29 cellular contexts compared by ENCODE assay signal in genomic region chr9:7346144-7346543, GRCh38.
"Had no signal": no experiment of that assay in that cellular context is flagged by ENCODE, and none has a peak within 500 bp of the region (broad histone marks: within the 10 kb centered on the region; RNA-seq: fewer than 3 reads in every experiment).

No MANE protein-coding gene starts in this region.

- H3K9me3 ChIP-seq: ascending aorta, gastrocnemius medialis had no signal

- H3K27me3 ChIP-seq: ascending aorta, breast epithelium, cardiac muscle cell, dorsolateral prefrontal cortex, foreskin keratinocyte, gastrocnemius medialis, heart left ventricle had no signal

- DNase-seq: activated CD4-positive, alpha-beta memory T cell treated with anti-CD3 and anti-CD28 coated beads, Interleukin-2, amount 10 ng/mL, durations not matched to agents 7 days and 5 days; activated CD4-positive, alpha-beta T cell treated with anti-CD3 and anti-CD28 coated beads for 36 hours; activated CD4-positive, alpha-beta T cell treated with anti-CD3 and anti-CD28 coated beads, Interleukin-2, amount 10 ng/mL, durations not matched to agents 7 days and 5 days; activated CD4-positive, alpha-beta T cell treated with anti-CD3 and anti-CD28 coated beads, Interleukin-2, amount 50 U/mL, for 4 hours; activated CD4-positive, CD25-positive, alpha-beta regulatory T cell; activated CD4-positive, CD25-positive, alpha-beta regulatory T cell treated with anti-CD3 and anti-CD28 coated beads, Interleukin-2, amount 50 U/mL, for 72 hours; activated CD8-positive, alpha-beta memory T cell treated with anti-CD3 and anti-CD28 coated beads, Interleukin-2, amount 50 U/mL, for 48 hours; activated gamma-delta T cell; activated naive CD4-positive, alpha-beta T cell; activated naive CD4-positive, alpha-beta T cell treated with anti-CD3 and anti-CD28 coated beads, Interleukin-2, amount 10 ng/mL, durations not matched to agents 7 days and 5 days; activated naive CD8-positive, alpha-beta T cell treated with anti-CD3 and anti-CD28 coated beads, Interleukin-2, amount 10 ng/mL, durations not matched to agents 7 days and 5 days; activated T-cell treated with anti-CD3 and anti-CD28 coated beads for 4 hours; activated T-cell treated with anti-CD3 and anti-CD28 coated beads, Interleukin-2, amount 50 U/mL, for 24 hours; activated T-cell treated with anti-CD3 and anti-CD28 coated beads, Interleukin-2, amount 50 U/mL, for 72 hours; central memory CD4-positive, alpha-beta T cell; dorsolateral prefrontal cortex; effector memory CD4-positive, alpha-beta T cell; endodermal cell; foreskin keratinocyte; gastrocnemius medialis; glutamatergic neuron; heart left ventricle; T-helper 2 cell had no signal

- H3K36me3 ChIP-seq: ascending aorta, breast epithelium, cardiac muscle cell, gastrocnemius medialis, heart left ventricle had no signal

- H3K4me1 ChIP-seq: ascending aorta, breast epithelium, foreskin keratinocyte, gastrocnemius medialis had no signal

- H3K4me3 ChIP-seq: ascending aorta, breast epithelium, cardiac muscle cell, coronary artery, dorsolateral prefrontal cortex, gastrocnemius medialis, heart left ventricle had no signal

- H3K27ac ChIP-seq: ascending aorta, breast epithelium, cardiac muscle cell, coronary artery, dorsolateral prefrontal cortex, foreskin keratinocyte, gastrocnemius medialis, heart left ventricle had no signal

- ATAC-seq: activated CD4-positive, alpha-beta T cell treated with anti-CD3 and anti-CD28 coated beads for 36 hours; activated naive CD4-positive, alpha-beta T cell treated with anti-CD3 and anti-CD28 coated beads, Interleukin-2, amount 50 U/mL, for 72 hours; activated T-cell treated with anti-CD3 and anti-CD28 coated beads, Interleukin-2, amount 50 U/mL, for 72 hours; esophagus mucosa; foreskin keratinocyte; gastrocnemius medialis; heart left ventricle had no signal
